1 cellular context compared by ENCODE assay signal in genomic region chr3:16077681-16078080, GRCh38.
TF ChIP-seq lines count a peak whose summit lies in the region.

No MANE protein-coding gene starts in this region.

TF ChIP-seq in SK-N-SH, 30 proteins besides CTCF, POLR2A, EP300 and RAD21:
- TF ChIP-seq TCF12 (IDR thresholded peaks at IDR 0.05): peak; percentile 22; the same call in 1 of the 2 replicates
TF ChIP-seq in SK-N-SH: peak in this region for 1; not testable (repeated sequence) for 29.
